ENCODE assay signal across 1 cellular context in the genomic region with DNA sequence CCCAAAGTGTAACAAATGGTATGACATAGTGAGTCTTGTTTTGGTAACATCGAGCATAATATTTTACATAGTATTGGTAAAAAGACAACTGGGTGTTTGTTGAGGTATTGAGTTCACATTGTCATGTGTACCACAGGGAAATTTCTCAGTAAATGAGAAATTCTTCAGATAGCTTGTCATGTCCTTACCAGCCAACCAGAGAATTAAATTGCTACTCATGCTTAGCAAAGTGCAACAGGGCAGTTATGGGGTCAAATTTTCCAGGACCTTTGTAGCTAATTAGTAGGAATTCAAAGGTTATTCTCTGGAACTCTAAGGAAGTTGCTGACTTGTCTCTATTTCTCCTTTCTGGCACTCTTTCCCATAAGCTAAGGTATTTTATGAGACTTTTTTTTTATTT.
TF ChIP-seq lines count a peak whose summit lies in the region.

No MANE protein-coding gene starts in this region.

TF ChIP-seq in SK-N-SH treated with all-trans-retinoic acid at 6 μM for 48 hours, 23 proteins besides CTCF, POLR2A, EP300 and RAD21 (continued from another document):
- TF ChIP-seq CSRNP3 (CRISPR knock-in tag; IDR thresholded peaks at IDR 0.05) (no peak), BACH2 (CRISPR knock-in tag; IDR thresholded peaks at IDR 0.05; ENCODE audit: borderline replicate concordance) (no peak), PPARA (CRISPR knock-in tag; IDR thresholded peaks at IDR 0.05; ENCODE audit: borderline replicate concordance) (no peak), ZFP30 (CRISPR knock-in tag; IDR thresholded peaks at IDR 0.05) (no peak), ARNTL (CRISPR knock-in tag; IDR thresholded peaks at IDR 0.05; ENCODE audit: borderline replicate concordance, low read depth) (no peak), TCF4 (CRISPR knock-in tag; IDR thresholded peaks at IDR 0.05; ENCODE audit: borderline replicate concordance) (no peak)
